22 cellular contexts compared by ENCODE assay signal in the genomic region with DNA sequence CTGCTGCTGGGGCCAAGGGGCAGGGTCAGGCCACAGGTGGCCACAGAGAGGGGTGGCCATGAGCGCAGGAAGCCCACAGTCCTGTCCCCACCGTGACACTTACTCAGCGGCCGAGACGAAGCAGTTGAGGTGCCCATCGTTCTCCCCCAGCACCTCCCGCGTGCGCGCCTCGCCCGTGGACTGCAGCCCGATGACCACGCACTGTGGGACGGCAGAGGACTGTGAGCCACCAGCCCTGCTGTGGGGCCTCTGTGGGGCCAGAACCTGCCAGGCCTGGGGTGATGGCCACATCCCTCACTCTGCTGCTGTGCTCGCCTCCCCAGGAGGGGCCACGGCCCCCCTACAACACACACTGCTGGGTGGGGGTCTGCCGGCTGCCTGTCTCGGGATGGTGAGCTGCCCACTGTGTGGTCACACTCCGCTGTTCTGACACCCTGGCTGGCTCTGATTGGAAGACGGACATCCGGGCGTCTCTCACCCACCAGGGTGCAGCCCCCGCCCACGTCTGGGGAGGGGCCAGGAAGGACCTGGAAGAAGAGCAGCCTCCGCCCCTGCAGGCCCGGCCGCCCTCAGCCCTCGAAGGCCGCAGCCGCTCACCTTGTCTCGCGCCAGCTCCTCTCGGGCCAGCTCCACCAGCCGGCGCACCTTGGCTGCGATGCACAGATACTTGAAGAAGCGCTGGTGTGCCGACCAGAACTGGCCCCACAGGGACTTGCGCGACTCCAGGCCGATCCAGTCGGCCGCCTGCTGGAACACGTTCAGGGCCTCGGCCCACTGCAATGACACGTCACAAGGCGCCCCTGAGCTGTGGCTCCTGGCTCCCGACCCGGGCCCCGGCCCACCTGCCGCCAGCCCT.
"Had no signal": no experiment of that assay in that cellular context is flagged by ENCODE, and none has a peak within 500 bp of the region (broad histone marks: within the 10 kb centered on the region; RNA-seq: fewer than 3 reads in every experiment).

No MANE protein-coding gene starts in this region.

- H3K9ac ChIP-seq: neural progenitor cell had no signal

- DNase-seq: activated CD4-positive, alpha-beta memory T cell treated with anti-CD3 and anti-CD28 coated beads, Interleukin-2, amount 10 ng/mL, durations not matched to agents 7 days and 5 days; activated CD4-positive, alpha-beta T cell treated with anti-CD3 and anti-CD28 coated beads for 48 hours; activated CD4-positive, CD25-positive, alpha-beta regulatory T cell; activated CD8-positive, alpha-beta memory T cell treated with anti-CD3 and anti-CD28 coated beads, Interleukin-2, amount 10 ng/mL, durations not matched to agents 7 days and 5 days; activated naive CD4-positive, alpha-beta T cell treated with anti-CD3 and anti-CD28 coated beads for 36 hours; body of pancreas; caudate nucleus; dorsolateral prefrontal cortex; foreskin melanocyte; kidney glomerular epithelial cell; mesendoderm; naive thymus-derived CD4-positive, alpha-beta T cell; stimulated activated CD4-positive, alpha-beta T cell treated with anti-CD3 and anti-CD28 coated beads, Interleukin-4, amount 100 ng/mL, for 4 hours; upper lobe of right lung had no signal

- H3K9me3 ChIP-seq: body of pancreas, ovary, psoas muscle, right lobe of liver, thoracic aorta, upper lobe of right lung had no signal

- H3K4me1 Mint-ChIP-seq: neural progenitor cell; stimulated activated memory B cell treated with anti-CD40 and anti-IgM and Interleukin-4, amounts not matched to agents 10 μg/mL and 1 μg/mL and 100 μg/mL, for 72 hours had no signal

- H3K9me3 Mint-ChIP-seq: activated CD4-positive, alpha-beta memory T cell treated with anti-CD3 and anti-CD28 coated beads, Interleukin-2, amount 10 ng/mL, durations not matched to agents 7 days and 5 days; activated naive CD4-positive, alpha-beta T cell treated with anti-CD3 and anti-CD28 coated beads for 36 hours; activated T-helper 2 cell treated with anti-CD3 and anti-CD28 coated beads, Interferon-gamma antibody, Interleukin-2, Interleukin-4, amounts not matched to agents 10 μg/mL and 5 μg/mL and 100 μg/mL, durations not matched to agents 14 hours and 24 hours and 36 hours; naive thymus-derived CD4-positive, alpha-beta T cell; neural progenitor cell; stimulated activated memory B cell treated with anti-CD40 and anti-IgM and Interleukin-4, amounts not matched to agents 10 μg/mL and 1 μg/mL and 100 μg/mL, for 72 hours had no signal

- H3K4me2 ChIP-seq: neural progenitor cell, smooth muscle cell had no signal

- ATAC-seq: activated CD8-positive, alpha-beta memory T cell treated with anti-CD3 and anti-CD28 coated beads, Interleukin-2, amount 10 ng/mL, durations not matched to agents 7 days and 5 days; body of pancreas; naive thymus-derived CD4-positive, alpha-beta T cell; psoas muscle; right lobe of liver; stimulated activated memory B cell treated with anti-CD40 and anti-IgM and Interleukin-4, amounts not matched to agents 10 μg/mL and 1 μg/mL and 100 μg/mL, for 72 hours; upper lobe of right lung had no signal

- H3K27ac ChIP-seq: body of pancreas, dorsolateral prefrontal cortex, neural progenitor cell, ovary, psoas muscle, right lobe of liver, thoracic aorta, upper lobe of right lung had no signal

- H3K4me3 ChIP-seq: body of pancreas, dorsolateral prefrontal cortex, neural progenitor cell, ovary, psoas muscle, right lobe of liver, smooth muscle cell, thoracic aorta, upper lobe of right lung had no signal

- H3K27ac Mint-ChIP-seq: activated CD4-positive, alpha-beta memory T cell treated with anti-CD3 and anti-CD28 coated beads, Interleukin-2, amount 10 ng/mL, durations not matched to agents 7 days and 5 days; activated CD8-positive, alpha-beta memory T cell treated with anti-CD3 and anti-CD28 coated beads, Interleukin-2, amount 10 ng/mL, durations not matched to agents 7 days and 5 days; activated naive CD4-positive, alpha-beta T cell treated with anti-CD3 and anti-CD28 coated beads for 36 hours; activated T-helper 2 cell treated with anti-CD3 and anti-CD28 coated beads, Interferon-gamma antibody, Interleukin-2, Interleukin-4, amounts not matched to agents 10 μg/mL and 5 μg/mL and 100 μg/mL, durations not matched to agents 14 hours and 24 hours and 36 hours; neural progenitor cell; stimulated activated memory B cell treated with anti-CD40 and anti-IgM and Interleukin-4, amounts not matched to agents 10 μg/mL and 1 μg/mL and 100 μg/mL, for 72 hours had no signal

- H3K36me3 ChIP-seq: neural progenitor cell, ovary had no signal

- H2AFZ ChIP-seq: neural progenitor cell had no signal

- H3K4me1 ChIP-seq: psoas muscle had no signal

- H3K4me3 Mint-ChIP-seq: activated CD4-positive, alpha-beta memory T cell treated with anti-CD3 and anti-CD28 coated beads, Interleukin-2, amount 10 ng/mL, durations not matched to agents 7 days and 5 days; activated CD8-positive, alpha-beta memory T cell treated with anti-CD3 and anti-CD28 coated beads, Interleukin-2, amount 10 ng/mL, durations not matched to agents 7 days and 5 days; activated naive CD4-positive, alpha-beta T cell treated with anti-CD3 and anti-CD28 coated beads for 36 hours; naive thymus-derived CD4-positive, alpha-beta T cell; neural progenitor cell; stimulated activated memory B cell treated with anti-CD40 and anti-IgM and Interleukin-4, amounts not matched to agents 10 μg/mL and 1 μg/mL and 100 μg/mL, for 72 hours had no signal

- H3K27me3 Mint-ChIP-seq: activated CD4-positive, alpha-beta memory T cell treated with anti-CD3 and anti-CD28 coated beads, Interleukin-2, amount 10 ng/mL, durations not matched to agents 7 days and 5 days; activated CD8-positive, alpha-beta memory T cell treated with anti-CD3 and anti-CD28 coated beads, Interleukin-2, amount 10 ng/mL, durations not matched to agents 7 days and 5 days; naive thymus-derived CD4-positive, alpha-beta T cell; stimulated activated memory B cell treated with anti-CD40 and anti-IgM and Interleukin-4, amounts not matched to agents 10 μg/mL and 1 μg/mL and 100 μg/mL, for 72 hours had no signal

- H3K27me3 ChIP-seq: body of pancreas, dorsolateral prefrontal cortex, neural progenitor cell, ovary, right lobe of liver, upper lobe of right lung had no signal
